In the genomic region with DNA sequence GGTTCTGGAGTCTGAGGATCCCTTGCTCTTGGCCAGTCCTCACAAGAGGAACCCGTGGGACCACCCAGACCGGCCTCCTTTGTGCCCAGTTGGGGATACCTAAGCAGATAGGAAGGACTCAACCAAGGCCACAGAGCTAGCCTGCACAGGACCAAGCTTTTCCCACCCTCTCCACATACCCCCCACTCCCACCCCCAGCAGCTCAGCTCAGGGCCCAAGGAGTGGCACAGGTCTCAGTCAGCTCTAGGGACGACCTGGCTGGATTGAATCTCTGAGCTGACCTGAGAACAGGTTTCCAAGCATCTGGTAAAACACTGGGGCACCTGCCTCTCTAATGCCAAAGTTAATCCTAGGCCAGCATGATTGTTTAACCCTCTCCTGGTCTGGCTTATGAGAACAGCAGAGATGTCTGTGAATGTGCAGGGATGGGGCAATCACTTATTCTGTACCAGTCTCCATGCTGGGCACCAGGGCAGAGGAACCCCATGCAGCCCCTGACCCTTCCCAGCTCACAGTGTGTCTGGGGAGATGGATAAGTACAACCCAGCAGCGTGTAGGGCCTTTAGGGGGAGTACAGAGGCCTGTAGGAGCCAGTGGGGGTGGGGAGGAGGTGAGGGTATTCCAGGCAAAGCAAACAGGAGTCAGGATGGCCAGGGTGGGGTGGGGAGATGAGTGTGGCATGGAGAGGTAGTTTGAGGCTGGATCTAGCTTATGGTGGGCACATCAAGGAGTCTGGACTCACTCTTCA, we compare ENCODE assay signal across 20 cellular contexts. TPM values are rescaled to one million over a fixed set of nuclear protein-coding genes. Genes with fewer than 3 reads are reported as not detected.
DNase-seq lines count a peak whose midpoint lies in the region; ATAC-seq, FAIRE-seq and TF ChIP-seq lines count a peak whose summit lies in the region.
"Had no signal": no experiment of that assay in that cellular context is flagged by ENCODE, and none has a peak within 500 bp of the region (broad histone marks: within the 10 kb centered on the region; RNA-seq: fewer than 3 reads in every experiment).

No MANE protein-coding gene starts in this region.

- H3K4me1 ChIP-seq in A549, result peaks cover 32% of the 10 kb centered on the region
- no peaks in the 10 kb centered on the region; the same call in 1 of the 2 replicates for H3K4me1 ChIP-seq in ES-I3 (ENCODE audit: insufficient read depth, low read length)
- H3K4me1 ChIP-seq in sigmoid colon, result peaks cover 0 to 17% (median 13%) of the 10 kb centered on the region in 4 donors

- no peak for TF ChIP-seq POLR2A in A549 (IDR thresholded peaks at IDR 0.05; ENCODE audit: low read length)
- no peak for TF ChIP-seq POLR2A in sigmoid colon (IDR thresholded peaks at IDR 0.05)

- peaks cover 66% of the 10 kb centered on the region for H3K27me3 Mint-ChIP-seq in brain
- H3K27me3 Mint-ChIP-seq in mesothelial cell of epicardium (ENCODE audit: low read depth), result peaks cover 56% of the 10 kb centered on the region
- peaks cover 69% of the 10 kb centered on the region for H3K27me3 Mint-ChIP-seq in stimulated activated naive CD8-positive, alpha-beta T cell treated with anti-CD3 and anti-CD28 coated beads, Interleukin-15, amount 100 ng/mL, for 72 hours

- H3K9me3 Mint-ChIP-seq in brain, result peaks cover 13 to 19% (median 16%) of the 10 kb centered on the region in 5 experiments
- H3K9me3 Mint-ChIP-seq in mesothelial cell of epicardium, result peaks cover 12% of the 10 kb centered on the region
- peaks cover 5 to 9% of the 10 kb centered on the region in 2 donors for H3K9me3 Mint-ChIP-seq in stimulated activated naive CD8-positive, alpha-beta T cell treated with anti-CD3 and anti-CD28 coated beads, Interleukin-15, amount 100 ng/mL, for 72 hours

- no peak for FAIRE-seq in A549 (lab: Jason Lieb, UNC)
- FAIRE-seq: urothelium cell line had no signal

- H3K36me3 Mint-ChIP-seq in brain (no peaks in the 10 kb centered on the region), mesothelial cell of epicardium (peaks cover 8% of the 10 kb centered on the region)
- H3K36me3 Mint-ChIP-seq: stimulated activated effector memory CD8-positive, alpha-beta T cell treated with anti-CD3 and anti-CD28 coated beads, Interleukin-12 subunit alpha, Interleukin-12 subunit beta, amount 100 ng/mL, for 72 hours had no signal

- no peak for TF ChIP-seq CTCF in A549 (IDR thresholded peaks at IDR 0.05)
- TF ChIP-seq CTCF in brain (conservative IDR thresholded peaks at IDR 0.05), result no peak
- no peak for TF ChIP-seq CTCF in mesothelial cell of epicardium (IDR thresholded peaks at IDR 0.05; ENCODE audit: unreplicated experiment)
- TF ChIP-seq CTCF in sigmoid colon (IDR thresholded peaks at IDR 0.05), result no peak

- CTCF ChIA-PET in A549 (lab: Yijun Ruan, JAX), result interaction anchor here (1.0 to 3.5 kb wide), 6 partner anchors 8 to 191 kb away, joined by 3 to 29 read pairs (median 7); no protein-coding TSS in a partner anchor

- H3K27me3 ChIP-seq in sigmoid colon, result peaks cover 20 to 48% (median 26%) of the 10 kb centered on the region in 3 donors

- 28% methylated on average over 3 of the region's 4 CpGs for WGBS in A549 (ENCODE audit: missing lambda C conversion rate)
- 25 to 66% methylated on average over 4 of the region's 4 CpGs for WGBS in sigmoid colon, 2 donors

- peak overlapping the region; percentile 99 for H3K4me2 ChIP-seq in A549

- peak overlapping the region; percentile 71 to 91 for H3K27ac ChIP-seq in A549
- H3K27ac ChIP-seq in sigmoid colon, result no peak overlapping the region
- H3K27ac ChIP-seq: epithelial cell of prostate had no signal

- H3K9me3 ChIP-seq in A549 (peaks cover 29% of the 10 kb centered on the region), ES-I3 (ENCODE audit: control insufficient read depth, insufficient read depth, low read length) (no peaks in the 10 kb centered on the region; the same call in none of the 2 replicates), sigmoid colon (peaks cover 0 to 5% (median 0%) of the 10 kb centered on the region in 4 donors)

- no peak overlapping the region for H3K4me3 ChIP-seq in A549
- H3K4me3 ChIP-seq in sigmoid colon, result no peak overlapping the region

- H3K4me3 Mint-ChIP-seq in brain, result peak overlapping the region in 4 of 5 experiments; percentile 38 to 86 (median 76)
- peak overlapping the region; percentile 62 for H3K4me3 Mint-ChIP-seq in mesothelial cell of epicardium
- no peak overlapping the region for H3K4me3 Mint-ChIP-seq in stimulated activated naive CD8-positive, alpha-beta T cell treated with anti-CD3 and anti-CD28 coated beads, Interleukin-15, amount 100 ng/mL, for 72 hours
- H3K4me3 Mint-ChIP-seq: activated CD4-positive, alpha-beta T cell treated with anti-CD3 and anti-CD28 coated beads, Interleukin-2, amount 10 ng/mL, durations not matched to agents 24 days and 14 days; stimulated activated effector memory CD8-positive, alpha-beta T cell treated with anti-CD3 and anti-CD28 coated beads, Interleukin-12 subunit alpha, Interleukin-12 subunit beta, amount 100 ng/mL, for 72 hours had no signal

- TF ChIP-seq EP300 in A549 (IDR thresholded peaks at IDR 0.05) (no peak), sigmoid colon (IDR thresholded peaks at IDR 0.05) (no peak)

- peak overlapping the region; percentile 85; the same call in 1 of the 2 replicates for H3K9ac ChIP-seq in ES-I3 (ENCODE audit: low read depth, low read length)

- H3K4me1 Mint-ChIP-seq in brain (peaks cover 30% of the 10 kb centered on the region), mesothelial cell of epicardium (peaks cover 12% of the 10 kb centered on the region)
- peaks cover 10% of the 10 kb centered on the region for H3K4me1 Mint-ChIP-seq in stimulated activated naive CD8-positive, alpha-beta T cell treated with anti-CD3 and anti-CD28 coated beads, Interleukin-15, amount 100 ng/mL, for 72 hours

- intact Hi-C loops in sigmoid colon (cut with DNase I), result loop anchor here (10.0 kb wide), 1 partner anchor 55 kb away; the partner anchor contains the start of gene COL27A1

- peak overlapping the region in 3 of 5 experiments; percentile 40 to 58 (median 55) for H3K27ac Mint-ChIP-seq in brain
- no peak overlapping the region for H3K27ac Mint-ChIP-seq in mesothelial cell of epicardium
- H3K27ac Mint-ChIP-seq in stimulated activated naive CD8-positive, alpha-beta T cell treated with anti-CD3 and anti-CD28 coated beads, Interleukin-15, amount 100 ng/mL, for 72 hours, result no peak overlapping the region
- H3K27ac Mint-ChIP-seq: activated CD4-positive, alpha-beta T cell treated with anti-CD3 and anti-CD28 coated beads, Interleukin-2, amount 10 ng/mL, durations not matched to agents 24 days and 14 days had no signal

- DNase-seq in A549 (ENCODE audit: low read depth in 1 of 2, low spot score in 1 of 2), result no peak
- no peak for DNase-seq in mesothelial cell of epicardium (ENCODE audit: low spot score in 2 of 2, unreplicated experiment in 2 of 2)
- no peak for DNase-seq in NCI-H146 (lab: John Stamatoyannopoulos, UW)
- no peak for DNase-seq in sigmoid colon
- no peak for DNase-seq in NCI-H2029 treated with DMSO at 0.1 percent for 48 hours (lab: John Stamatoyannopoulos, UW)
- DNase-seq in stimulated activated naive CD8-positive, alpha-beta T cell treated with anti-CD3 and anti-CD28 coated beads, Interleukin-15, amount 100 ng/mL, for 72 hours, result no peak
- DNase-seq: activated CD4-positive, alpha-beta T cell treated with anti-CD3 and anti-CD28 coated beads, Interleukin-2, amount 10 ng/mL, durations not matched to agents 24 days and 14 days; activated T-cell treated with anti-CD3 and anti-CD28 coated beads, Interleukin-2, amount 50 U/mL, for 1 hour; cerebellar nuclear complex; Karpas-422; NCI-H1436; NCI-H774 had no signal

- no peak for TF ChIP-seq RAD21 in A549 (conservative IDR thresholded peaks at IDR 0.05 in 1 of 2, IDR thresholded peaks at IDR 0.05 in 1 of 2)

- POLR2A ChIA-PET in A549 (lab: Yijun Ruan, JAX), result no interaction called here

- H3K36me3 ChIP-seq in ES-I3 (ENCODE audit: insufficient read depth, low read length) (no peaks in the 10 kb centered on the region), sigmoid colon (no peaks in the 10 kb centered on the region)

- peak in 1 of 2 experiments; percentile 5; a peak in 4 of 6 replicates for ATAC-seq in A549
- no peak for ATAC-seq in stimulated activated naive CD8-positive, alpha-beta T cell treated with anti-CD3 and anti-CD28 coated beads, Interleukin-15, amount 100 ng/mL, for 72 hours
- ATAC-seq: stimulated activated effector memory CD8-positive, alpha-beta T cell treated with anti-CD3 and anti-CD28 coated beads, Interleukin-12 subunit alpha, Interleukin-12 subunit beta, amount 100 ng/mL, for 72 hours had no signal

TF ChIP-seq in A549, 52 proteins besides CTCF, POLR2A, EP300 and RAD21 (continues in another document):
- no peak for TF ChIP-seq HOXA7 (CRISPR knock-in tag; IDR thresholded peaks at IDR 0.05)

RNA-seq across cellular contexts. Expression of gene KIF12, which starts 0.6 kb away (rescaled TPM):
- polyA plus RNA-seq in A549 (2011; rRNA removed), result 6.2 and 6.3 TPM in 2 replicates
- polyA plus RNA-seq in A549 (2012; cell fraction: cytosol; rRNA removed), result 3.5 and 6.1 TPM in 2 replicates
- 17.1 and 24.5 TPM in 2 replicates for polyA plus RNA-seq in A549 (2012; cell fraction: nucleus; rRNA removed)
- polyA plus RNA-seq in A549 (2017; fragmentation: RNase III; extraction: RNeasy Plus Mini Kit Qiagen cat#74134 plus additional on column Dnase treatment), result 4.4 to 6.0 TPM (median 5.2 TPM) in 3 replicates
- polyA minus RNA-seq in A549 (2011; rRNA and poly(A)+ RNA removed), result 4.5 and 9.5 TPM in 2 replicates
- not detected for polyA plus RNA-seq in brain (ENCODE audit: insufficient read depth, low read depth, low replicate concordance)
- total RNA-seq in mesothelial cell of epicardium, result 3.3 to 5.2 TPM (median 4.7 TPM) in 3 replicates
- total RNA-seq in sigmoid colon, result 1 to 10 TPM in 1 of 4 donors, not detected in 3; 1.4 TPM
- polyA plus RNA-seq in sigmoid colon, result 1 to 10 TPM; 2.5 to 6.9 (median 4.8) TPM
- total RNA-seq: activated CD4-positive, alpha-beta T cell treated with anti-CD3 and anti-CD28 coated beads, Interleukin-2, amount 10 ng/mL, durations not matched to agents 24 days and 14 days; T-helper 2 cell treated with Interferon-gamma antibody and Interleukin-4, amounts not matched to agents 100 ng/mL and 5 ng/mL, for 36 hours had no signal
- polyA plus RNA-seq: AG04450 had no signal

RNA-seq across cellular contexts. Expression of gene AMBP, which starts 21.6 kb away (rescaled TPM):
- 9.4 and 9.9 TPM in 2 replicates for polyA plus RNA-seq in A549 (2011; rRNA removed)
- 5.5 and 6.4 TPM in 2 replicates for polyA plus RNA-seq in A549 (2012; cell fraction: cytosol; rRNA removed)
- polyA plus RNA-seq in A549 (2012; cell fraction: nucleus; rRNA removed), result 9.1 and 9.3 TPM in 2 replicates
- polyA plus RNA-seq in A549 (2017; fragmentation: RNase III; extraction: RNeasy Plus Mini Kit Qiagen cat#74134 plus additional on column Dnase treatment), result 6.1 to 9.2 TPM (median 6.8 TPM) in 3 replicates
- polyA minus RNA-seq in A549 (2011; rRNA and poly(A)+ RNA removed), result 4.5 and 8.3 TPM in 2 replicates
- not detected for polyA plus RNA-seq in brain (ENCODE audit: insufficient read depth, low read depth, low replicate concordance)
- total RNA-seq in mesothelial cell of epicardium, result 0.16 to 0.22 TPM in 2 of 3 replicates, not detected in the other
- total RNA-seq in sigmoid colon, result not detected
- under 1 TPM in 1 of 3 donors, not detected in 2; 0.66 TPM for polyA plus RNA-seq in sigmoid colon
- total RNA-seq: activated CD4-positive, alpha-beta T cell treated with anti-CD3 and anti-CD28 coated beads, Interleukin-2, amount 10 ng/mL, durations not matched to agents 24 days and 14 days; sciatic nerve; T-helper 2 cell treated with Interferon-gamma antibody and Interleukin-4, amounts not matched to agents 100 ng/mL and 5 ng/mL, for 36 hours had no signal

RNA-seq across cellular contexts. Expression of gene COL27A1, which starts 55.6 kb away (rescaled TPM):
- 6.9 and 8.5 TPM in 2 replicates for polyA plus RNA-seq in A549 (2011; rRNA removed)
- 12.6 and 14.4 TPM in 2 replicates for polyA plus RNA-seq in A549 (2012; cell fraction: cytosol; rRNA removed)
- polyA plus RNA-seq in A549 (2012; cell fraction: nucleus; rRNA removed), result 96.2 and 110 TPM in 2 replicates
- 20.6 to 21.0 TPM (median 20.7 TPM) in 3 replicates for polyA plus RNA-seq in A549 (2017; fragmentation: RNase III; extraction: RNeasy Plus Mini Kit Qiagen cat#74134 plus additional on column Dnase treatment)
- polyA minus RNA-seq in A549 (2011; rRNA and poly(A)+ RNA removed), result 11.6 and 14.9 TPM in 2 replicates
- polyA plus RNA-seq in brain (ENCODE audit: insufficient read depth, low read depth, low replicate concordance), result 0.17 TPM
- 126 to 138 TPM (median 129 TPM) in 3 replicates for total RNA-seq in mesothelial cell of epicardium
- 10 to 100 TPM in 1 of 4 donors, 1 to 10 TPM in 3; 2.0 to 13.3 (median 7.1) TPM for total RNA-seq in sigmoid colon
- polyA plus RNA-seq in sigmoid colon, result 1 to 10 TPM; 1.4 to 5.5 (median 1.8) TPM

Comparison
In these comparisons a context has a peak if more than half of its experiments do, and no peak if none do; other contexts are left out.
1. H3K27ac ChIP-seq: peak in A549 (2 of 2); none in sigmoid colon (0 of 4).
2. H3K27ac Mint-ChIP-seq: peak in brain (3 of 5); none in mesothelial cell of epicardium (single experiment) and stimulated activated naive CD8-positive, alpha-beta T cell treated with anti-CD3 and anti-CD28 coated beads, Interleukin-15, amount 100 ng/mL, for 72 hours (0 of 2).
3. H3K4me3 Mint-ChIP-seq: peak in brain (4 of 5) and mesothelial cell of epicardium (single experiment); none in stimulated activated naive CD8-positive, alpha-beta T cell treated with anti-CD3 and anti-CD28 coated beads, Interleukin-15, amount 100 ng/mL, for 72 hours (0 of 2).